Comparison of ENCODE assay signal across 1 cellular context in the genomic region with DNA sequence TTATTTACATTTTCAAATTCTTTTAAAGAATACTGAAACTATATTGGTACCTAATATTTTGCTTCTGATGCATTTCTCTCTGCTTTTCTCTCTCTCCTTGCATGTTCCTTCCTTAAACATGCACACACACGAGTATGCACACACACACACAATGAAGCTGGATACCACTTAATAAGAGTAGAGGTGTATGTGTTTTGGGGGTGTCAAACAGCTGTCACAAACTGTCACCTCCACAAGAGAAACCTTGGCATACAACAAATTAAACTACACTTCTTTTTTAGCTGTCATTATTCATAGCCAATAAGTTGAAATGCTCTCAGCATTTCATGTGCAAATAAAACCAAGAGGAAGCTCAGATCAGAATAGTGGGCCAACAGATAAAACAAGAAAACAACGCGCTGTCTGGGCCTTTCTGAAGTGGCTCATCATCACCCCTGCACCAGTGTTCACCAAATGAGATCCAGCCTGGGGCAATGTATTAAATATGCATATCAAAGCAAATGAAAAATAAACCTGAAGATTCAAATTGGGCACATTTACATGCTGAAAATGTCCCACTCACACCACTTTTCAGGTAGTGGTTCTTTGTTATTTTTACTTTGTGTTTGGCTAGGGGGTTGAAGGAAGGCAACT.
TF ChIP-seq lines count a peak whose summit lies in the region.

No MANE protein-coding gene starts in this region.

TF ChIP-seq in neural cell, 6 proteins besides CTCF, POLR2A, EP300 and RAD21 (continued from another document):
- no peak for TF ChIP-seq SMC3 (conservative IDR thresholded peaks at IDR 0.05; ENCODE audit: poor library complexity)
- TF ChIP-seq, protein P1, sequence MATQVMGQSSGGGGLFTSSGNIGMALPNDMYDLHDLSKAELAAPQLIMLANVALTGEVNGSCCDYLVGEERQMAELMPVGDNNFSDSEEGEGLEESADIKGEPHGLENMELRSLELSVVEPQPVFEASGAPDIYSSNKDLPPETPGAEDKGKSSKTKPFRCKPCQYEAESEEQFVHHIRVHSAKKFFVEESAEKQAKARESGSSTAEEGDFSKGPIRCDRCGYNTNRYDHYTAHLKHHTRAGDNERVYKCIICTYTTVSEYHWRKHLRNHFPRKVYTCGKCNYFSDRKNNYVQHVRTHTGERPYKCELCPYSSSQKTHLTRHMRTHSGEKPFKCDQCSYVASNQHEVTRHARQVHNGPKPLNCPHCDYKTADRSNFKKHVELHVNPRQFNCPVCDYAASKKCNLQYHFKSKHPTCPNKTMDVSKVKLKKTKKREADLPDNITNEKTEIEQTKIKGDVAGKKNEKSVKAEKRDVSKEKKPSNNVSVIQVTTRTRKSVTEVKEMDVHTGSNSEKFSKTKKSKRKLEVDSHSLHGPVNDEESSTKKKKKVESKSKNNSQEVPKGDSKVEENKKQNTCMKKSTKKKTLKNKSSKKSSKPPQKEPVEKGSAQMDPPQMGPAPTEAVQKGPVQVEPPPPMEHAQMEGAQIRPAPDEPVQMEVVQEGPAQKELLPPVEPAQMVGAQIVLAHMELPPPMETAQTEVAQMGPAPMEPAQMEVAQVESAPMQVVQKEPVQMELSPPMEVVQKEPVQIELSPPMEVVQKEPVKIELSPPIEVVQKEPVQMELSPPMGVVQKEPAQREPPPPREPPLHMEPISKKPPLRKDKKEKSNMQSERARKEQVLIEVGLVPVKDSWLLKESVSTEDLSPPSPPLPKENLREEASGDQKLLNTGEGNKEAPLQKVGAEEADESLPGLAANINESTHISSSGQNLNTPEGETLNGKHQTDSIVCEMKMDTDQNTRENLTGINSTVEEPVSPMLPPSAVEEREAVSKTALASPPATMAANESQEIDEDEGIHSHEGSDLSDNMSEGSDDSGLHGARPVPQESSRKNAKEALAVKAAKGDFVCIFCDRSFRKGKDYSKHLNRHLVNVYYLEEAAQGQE (IDR thresholded peaks at IDR 0.05; ENCODE audit: borderline replicate concordance) = peak; percentile 93
- peak; percentile 83 for TF ChIP-seq POLR2AphosphoS5 (IDR thresholded peaks at IDR 0.05)
- no peak for TF ChIP-seq MXI1 (conservative IDR thresholded peaks at IDR 0.05; ENCODE audit: poor library complexity, severe bottlenecking)
- TF ChIP-seq TAF1 (IDR thresholded peaks at IDR 0.05; ENCODE audit: low read depth) = no peak
TF ChIP-seq in neural cell: peak in this region for 2.
